ENCODE assay signal across 28 cellular contexts in the genomic region with DNA sequence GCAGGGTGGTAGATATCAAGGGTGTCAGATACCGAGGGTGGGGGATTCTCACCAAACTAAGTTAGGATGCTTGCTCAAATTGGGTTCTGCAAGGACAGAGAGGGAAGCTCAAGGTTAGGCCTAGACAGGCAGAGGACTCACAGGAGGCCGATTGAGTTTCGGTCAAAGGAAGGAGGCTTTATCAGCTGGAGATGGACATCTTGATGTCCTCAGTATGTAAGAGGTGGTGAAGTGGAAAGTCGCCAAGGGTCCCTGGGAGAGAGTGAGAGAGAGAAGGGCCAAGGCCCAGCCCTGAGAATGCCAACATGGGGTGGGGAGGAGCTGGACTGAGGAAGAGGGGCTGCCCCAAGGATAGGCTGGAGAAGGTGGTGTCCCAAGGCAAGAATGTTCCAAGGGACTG.
"Had no signal": no experiment of that assay in that cellular context is flagged by ENCODE, and none has a peak within 500 bp of the region (broad histone marks: within the 10 kb centered on the region; RNA-seq: fewer than 3 reads in every experiment).

No MANE protein-coding gene starts in this region.

- ATAC-seq: effector memory CD8-positive, alpha-beta T cell; foreskin keratinocyte; gastroesophageal sphincter; heart left ventricle; left lobe of liver; mucosa of descending colon; naive thymus-derived CD4-positive, alpha-beta T cell; psoas muscle; right cardiac atrium; stimulated activated memory B cell treated with anti-CD40 and anti-IgM and Interleukin-4, amounts not matched to agents 10 μg/mL and 1 μg/mL and 100 μg/mL, for 72 hours; stimulated activated naive CD8-positive, alpha-beta T cell treated with anti-CD3 and anti-CD28 coated beads, Interleukin-15, Interleukin-2, amounts not matched to agents 100 U/mL and 50 U/mL, for 24 hours had no signal

- H3K4me1 Mint-ChIP-seq: memory B cell; naive thymus-derived CD4-positive, alpha-beta T cell; neural progenitor cell; stimulated activated memory B cell treated with anti-CD40 and anti-IgM and Interleukin-4, amounts not matched to agents 10 μg/mL and 1 μg/mL and 100 μg/mL, for 72 hours had no signal

- H3K4me2 ChIP-seq: hepatocyte, neural progenitor cell had no signal

- H2AFZ ChIP-seq: hepatocyte, neural progenitor cell had no signal

- H3K27ac ChIP-seq: foreskin keratinocyte, hepatocyte, neural progenitor cell, psoas muscle, testis, tibial artery had no signal

- H3K4me1 ChIP-seq: foreskin keratinocyte, psoas muscle had no signal

- H3K4me3 Mint-ChIP-seq: effector memory CD8-positive, alpha-beta T cell; memory B cell; mesothelial cell of epicardium; naive thymus-derived CD4-positive, alpha-beta T cell; nephron; neural progenitor cell; stimulated activated memory B cell treated with anti-CD40 and anti-IgM and Interleukin-4, amounts not matched to agents 10 μg/mL and 1 μg/mL and 100 μg/mL, for 72 hours; type B pancreatic cell had no signal

- H3K27me3 Mint-ChIP-seq: type B pancreatic cell had no signal

- H3K36me3 Mint-ChIP-seq: memory B cell; stimulated activated memory B cell treated with anti-CD40 and anti-IgM and Interleukin-4, amounts not matched to agents 10 μg/mL and 1 μg/mL and 100 μg/mL, for 72 hours had no signal

- DNase-seq: cortex of kidney; effector memory CD8-positive, alpha-beta T cell; erythroblast; foreskin keratinocyte; heart left ventricle; kidney; mucosa of descending colon; naive thymus-derived CD4-positive, alpha-beta T cell; posterior cingulate gyrus; psoas muscle; right cardiac atrium; sigmoid colon; stimulated activated CD4-positive, alpha-beta T cell treated with anti-CD3 and anti-CD28 coated beads, Interleukin-2, amount 100 ng/mL, for 24 hours; stimulated activated CD4-positive, alpha-beta T cell treated with anti-CD3 and anti-CD28 coated beads, Interleukin-4, amount 100 ng/mL, for 4 hours; stimulated activated naive CD8-positive, alpha-beta T cell treated with anti-CD3 and anti-CD28 coated beads, Interleukin-15, Interleukin-2, amounts not matched to agents 100 U/mL and 50 U/mL, for 24 hours; substantia nigra; testis; tibial artery had no signal

- H3K36me3 ChIP-seq: heart left ventricle, sigmoid colon had no signal

- H3K4me3 ChIP-seq: gastroesophageal sphincter, heart left ventricle, hepatocyte, lung, mucosa of descending colon, neural progenitor cell, psoas muscle, sigmoid colon, testis, tibial artery had no signal

- H3K27me3 ChIP-seq: foreskin keratinocyte, gastroesophageal sphincter, heart left ventricle, hepatocyte, neural progenitor cell, sigmoid colon, testis, tibial artery had no signal

- H3K27ac Mint-ChIP-seq: effector memory CD8-positive, alpha-beta T cell; memory B cell; mesothelial cell of epicardium; naive thymus-derived CD4-positive, alpha-beta T cell; nephron; neural progenitor cell; stimulated activated memory B cell treated with anti-CD40 and anti-IgM and Interleukin-4, amounts not matched to agents 10 μg/mL and 1 μg/mL and 100 μg/mL, for 72 hours; type B pancreatic cell had no signal

- H3K9ac ChIP-seq: neural progenitor cell had no signal

- H3K9me3 ChIP-seq: mucosa of descending colon, psoas muscle, sigmoid colon, testis, tibial artery had no signal
